8 cellular contexts compared by ENCODE assay signal in genomic region chr3:143972495-143973351, GRCh38. TPM values are rescaled to one million over a fixed set of nuclear protein-coding genes. Genes with fewer than 3 reads are reported as not detected.
DNase-seq lines count a peak whose midpoint lies in the region; ATAC-seq, FAIRE-seq and TF ChIP-seq lines count a peak whose summit lies in the region.

No MANE protein-coding gene starts in this region.

- H3K4me3 ChIP-seq in HepG2 (replicated peaks in 1 of 3; ENCODE audit: insufficient read depth in 1 of 3, low read depth in 2 of 3, low read length in 3 of 3) = peak overlapping the region; percentile 72 to 80 (median 77)

- H4K20me1 ChIP-seq in HepG2 (ENCODE audit: insufficient read depth, low read length) = no peaks in the 10 kb centered on the region

- 1% methylated on average over 5 of the region's 89 CpGs for WGBS in HepG2 (ENCODE audit: low lambda C conversion rate)

- in situ Hi-C loops in HepG2 (cut with HindIII; ENCODE audit: extremely low pct_ligation_motif_present, low pct_unique_long_range_greater_than_20kb) = no loop called here

- peak; percentile 39 to 90 (median 80) for DNase-seq in C1 segment of cervical spinal cord (lab: John Stamatoyannopoulos, UW)
- peak; percentile 84 to 94 for DNase-seq in NCI-H524 (lab: John Stamatoyannopoulos, UW)
- DNase-seq in activated CD4-positive, alpha-beta T cell treated with anti-CD3 and anti-CD28 coated beads, Interleukin-2, amount 50 U/mL, for 4 hours = peak; percentile 51 to 62
- DNase-seq in dermis blood vessel endothelial cell = peak; percentile 82
- DNase-seq in HepG2 (ENCODE audit: low spot score) = peak; percentile 57
- DNase-seq in stimulated activated CD4-positive, alpha-beta T cell treated with anti-CD3 and anti-CD28 coated beads, Interleukin-2, amount 100 ng/mL, for 48 hours = peak; percentile 49 to 56

- H3K9me3 ChIP-seq in HepG2 (ENCODE audit: low read length) = no peaks in the 10 kb centered on the region

- H3K9ac ChIP-seq in HepG2 (ENCODE audit: insufficient read depth, low read depth, low read length) = peak overlapping the region; percentile 58

- peak overlapping the region; percentile 82 for H3K4me2 ChIP-seq in HepG2 (ENCODE audit: low read depth, low read length)

- peak overlapping the region; percentile 73 for H3K27ac ChIP-seq in HepG2 (ENCODE audit: extremely low read length, insufficient read depth, low read length)

- no peak for TF ChIP-seq POLR2A in HepG2 (IDR thresholded peaks at IDR 0.05; ENCODE audit: insufficient read depth in 1 of 2, low read depth in 2 of 2, low read length in 2 of 2)

- CTCF ChIA-PET in HepG2 (lab: Yijun Ruan, JAX; ENCODE audit: low intra/inter-chr PET ratio, low total read pairs) = interaction anchor here (1.4 kb wide), 1 partner anchor 22 kb away, joined by 3 read pairs; no protein-coding TSS in a partner anchor

- peaks cover 32% of the 10 kb centered on the region for H3K4me1 ChIP-seq in HepG2 (ENCODE audit: insufficient read depth, low read length)

- 0 out of 5 replicates have a peak, but pooled peaks cover 0 to 5% of the 10 kb centered on the region in 2 experiments for H3K27me3 ChIP-seq in HepG2 (ENCODE audit: control insufficient read depth in 1 of 2, insufficient read depth in 2 of 2, low read length in 2 of 2)

- peak; percentile 47 for TF ChIP-seq CTCF in HepG2 (CRISPR knock-in tag; IDR thresholded peaks at IDR 0.05)

- FAIRE-seq in HepG2 (lab: Jason Lieb, UNC) = no peak

- no peak for TF ChIP-seq EP300 in HepG2 (IDR thresholded peaks at IDR 0.05; ENCODE audit: low read depth in 2 of 2, low read length in 2 of 2)
- TF ChIP-seq EP300 in HepG2 (CRISPR knock-in tag; IDR thresholded peaks at IDR 0.05; ENCODE audit: borderline replicate concordance) = no peak

- peak overlapping the region; percentile 51 for H2AFZ ChIP-seq in HepG2 (ENCODE audit: low read length)

- POLR2A ChIA-PET in HepG2 (lab: Yijun Ruan, JAX) = interaction anchor here (0.8 to 2.0 kb wide), 4 partner anchors 7 to 189 kb away, joined by 3 to 6 read pairs (median 3); no protein-coding TSS in a partner anchor

- no peaks in the 10 kb centered on the region for H3K36me3 ChIP-seq in HepG2 (replicated peaks in 1 of 2; ENCODE audit: control insufficient read depth in 1 of 2, insufficient read depth in 2 of 2, low read length in 2 of 2)

- intact Hi-C loops in HepG2 (cut with micrococcal nuclease; ENCODE audit: unreplicated experiment) = loop anchor here (2.0 kb wide), 2 partner anchors 58 to 190 kb away; no protein-coding TSS in a partner anchor

- H3K79me2 ChIP-seq in HepG2 (ENCODE audit: insufficient read depth, low read length) = peaks cover 38% of the 10 kb centered on the region

- TF ChIP-seq RAD21 in HepG2 (CRISPR knock-in tag; IDR thresholded peaks at IDR 0.05) = no peak

- BruUV-seq in HepG2 (replicated peaks; lab: Mats Ljungman, UMichigan) = no TSS peak

- ATAC-seq in GM19324 (IDR thresholded peaks at IDR 0.05; ENCODE audit: low FRiP score, unreplicated experiment) = peak; percentile 35
- ATAC-seq in HG03457 (IDR thresholded peaks at IDR 0.05; ENCODE audit: unreplicated experiment) = peak; percentile 26
- ATAC-seq in HepG2 = peak; percentile 66

TF ChIP-seq in HepG2, 621 proteins besides CTCF, POLR2A, EP300 and RAD21 (continues in another document):
- TF ChIP-seq ZNF772 (CRISPR knock-in tag; IDR thresholded peaks at IDR 0.05) (no peak), TSC22D2 (CRISPR knock-in tag; IDR thresholded peaks at IDR 0.05; ENCODE audit: borderline replicate concordance) (no peak), ZSCAN9 (CRISPR knock-in tag; IDR thresholded peaks at IDR 0.05; ENCODE audit: borderline replicate concordance) (no peak), MLLT10 (CRISPR knock-in tag; IDR thresholded peaks at IDR 0.05) (no peak), KLF11 (CRISPR knock-in tag; IDR thresholded peaks at IDR 0.05) (no peak), FOXP1 (IDR thresholded peaks at IDR 0.05) (no peak), FOXP1 (CRISPR knock-in tag; IDR thresholded peaks at IDR 0.05) (no peak), ZNF101 (CRISPR knock-in tag; IDR thresholded peaks at IDR 0.05; ENCODE audit: borderline replicate concordance, low read depth) (no peak), ZNF33B (CRISPR knock-in tag; IDR thresholded peaks at IDR 0.05) (no peak), KDM3A (CRISPR knock-in tag; IDR thresholded peaks at IDR 0.05; ENCODE audit: low read depth) (peak; percentile 39; the same call in 1 of the 2 replicates), NR2F2 (IDR thresholded peaks at IDR 0.05; ENCODE audit: borderline replicate concordance, low read depth) (no peak), ZNF256 (CRISPR knock-in tag; conservative IDR thresholded peaks at IDR 0.05) (no peak)
- TF ChIP-seq, protein P1, sequence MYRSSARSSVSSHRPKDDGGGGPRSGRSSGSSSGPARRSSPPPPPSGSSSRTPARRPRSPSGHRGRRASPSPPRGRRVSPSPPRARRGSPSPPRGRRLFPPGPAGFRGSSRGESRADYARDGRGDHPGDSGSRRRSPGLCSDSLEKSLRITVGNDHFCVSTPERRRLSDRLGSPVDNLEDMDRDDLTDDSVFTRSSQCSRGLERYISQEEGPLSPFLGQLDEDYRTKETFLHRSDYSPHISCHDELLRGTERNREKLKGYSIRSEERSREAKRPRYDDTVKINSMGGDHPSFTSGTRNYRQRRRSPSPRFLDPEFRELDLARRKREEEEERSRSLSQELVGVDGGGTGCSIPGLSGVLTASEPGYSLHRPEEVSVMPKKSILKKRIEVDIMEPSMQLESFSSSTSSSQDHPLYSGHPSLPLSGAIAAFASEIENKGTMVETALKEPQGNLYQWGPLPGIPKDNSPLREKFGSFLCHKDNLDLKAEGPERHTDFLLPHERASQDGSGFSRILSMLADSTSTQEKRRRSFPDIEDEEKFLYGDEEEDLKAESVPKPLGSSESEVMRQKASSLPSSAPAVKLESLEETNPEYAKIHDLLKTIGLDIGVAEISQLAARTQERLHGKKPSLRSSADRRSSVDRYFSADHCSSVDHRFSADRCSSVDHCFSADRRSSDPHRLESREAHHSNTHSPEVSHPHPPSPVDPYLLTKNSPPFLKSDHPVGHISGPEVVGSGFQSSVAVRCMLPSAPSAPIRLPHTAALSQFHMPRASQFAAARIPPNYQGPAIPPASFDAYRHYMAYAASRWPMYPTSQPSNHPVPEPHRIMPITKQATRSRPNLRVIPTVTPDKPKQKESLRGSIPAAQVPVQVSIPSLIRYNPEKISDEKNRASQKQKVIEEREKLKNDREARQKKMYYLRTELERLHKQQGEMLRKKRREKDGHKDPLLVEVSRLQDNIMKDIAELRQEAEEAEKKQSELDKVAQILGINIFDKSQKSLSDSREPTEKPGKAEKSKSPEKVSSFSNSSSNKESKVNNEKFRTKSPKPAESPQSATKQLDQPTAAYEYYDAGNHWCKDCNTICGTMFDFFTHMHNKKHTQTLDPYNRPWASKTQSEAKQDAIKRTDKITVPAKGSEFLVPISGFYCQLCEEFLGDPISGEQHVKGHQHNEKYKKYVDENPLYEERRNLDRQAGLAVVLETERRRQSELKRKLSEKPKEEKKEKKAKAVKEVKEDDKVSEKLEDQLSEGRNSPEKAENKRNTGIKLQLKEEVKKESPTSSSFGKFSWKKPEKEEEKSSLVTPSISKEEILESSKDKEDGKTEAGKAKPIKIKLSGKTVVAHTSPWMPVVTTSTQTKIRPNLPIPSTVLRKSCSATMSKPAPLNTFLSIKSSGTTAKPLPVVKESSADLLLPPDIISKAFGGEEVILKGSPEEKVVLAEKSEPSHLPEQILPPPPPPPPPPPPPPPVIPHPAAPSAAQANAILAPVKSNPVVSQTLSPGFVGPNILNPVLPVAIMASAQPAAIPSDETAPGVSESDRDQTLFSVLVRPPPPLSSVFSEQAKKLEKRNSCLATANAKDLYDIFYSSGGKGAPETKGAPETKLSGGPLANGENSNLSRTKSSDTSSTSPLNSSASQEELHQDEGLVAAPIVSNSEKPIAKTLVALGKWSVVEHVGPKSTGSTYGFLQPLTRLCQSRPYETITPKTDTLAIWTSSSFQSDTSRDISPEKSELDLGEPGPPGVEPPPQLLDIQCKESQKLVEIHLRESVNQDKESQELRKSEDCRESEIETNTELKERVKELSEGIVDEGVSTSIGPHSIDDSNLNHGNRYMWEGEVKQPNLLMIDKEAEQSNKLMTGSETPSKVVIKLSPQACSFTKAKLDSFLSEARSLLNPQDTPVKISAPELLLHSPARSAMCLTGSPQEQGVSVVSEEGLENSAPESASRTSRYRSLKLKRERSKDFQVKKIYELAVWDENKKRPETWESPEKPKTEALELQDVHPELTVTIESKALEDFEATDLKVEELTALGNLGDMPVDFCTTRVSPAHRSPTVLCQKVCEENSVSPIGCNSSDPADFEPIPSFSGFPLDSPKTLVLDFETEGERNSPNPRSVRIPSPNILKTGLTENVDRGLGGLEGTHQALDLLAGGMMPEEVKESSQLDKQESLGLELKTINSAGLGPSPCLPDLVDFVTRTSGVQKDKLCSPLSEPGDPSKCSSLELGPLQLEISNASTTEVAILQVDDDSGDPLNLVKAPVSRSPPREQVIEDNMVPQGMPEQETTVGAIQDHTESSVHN (CRISPR knock-in tag; IDR thresholded peaks at IDR 0.05) = no peak

RNA-seq across cellular contexts. Expression of gene DIPK2A, which starts 1.1 kb away (rescaled TPM):
- total RNA-seq in dermis blood vessel endothelial cell (14.1 and 41.5 TPM in 2 replicates), HepG2 (2016; rRNA removed; fragmentation: Illumina TruSeq; extraction: Trizol) (3.3 and 8.0 TPM in 2 replicates)
- 17.2 and 18.6 TPM in 2 replicates for total RNA-seq in HepG2 (2016; cell fraction: cytosol; rRNA removed; fragmentation: Illumina TruSeq; extraction: Trizol; ENCODE audit: low read depth)
- total RNA-seq in HepG2 (2016; cell fraction: insoluble cytoplasmic fraction; rRNA removed; fragmentation: Illumina TruSeq; extraction: Trizol) = 3.1 and 7.8 TPM in 2 replicates
- 6.8 and 7.4 TPM in 2 replicates for total RNA-seq in HepG2 (2016; cell fraction: membrane; rRNA removed; fragmentation: Illumina TruSeq; extraction: Trizol)
- total RNA-seq in HepG2 (2016; cell fraction: nucleus; rRNA removed; fragmentation: Illumina TruSeq; extraction: Trizol) = 10.5 and 11.3 TPM in 2 replicates
- 4.1 and 5.8 TPM in 2 replicates for polyA plus RNA-seq in HepG2 (2011; rRNA removed)
- 4.0 and 6.9 TPM in 2 replicates for polyA plus RNA-seq in HepG2 (2011; cell fraction: cytosol; rRNA removed)
- 8.8 and 14.0 TPM in 2 replicates for polyA plus RNA-seq in HepG2 (2011; cell fraction: nucleus; rRNA removed)
- polyA plus RNA-seq in HepG2 (2012) = 6.9 and 8.8 TPM in 2 replicates
- polyA plus RNA-seq in HepG2 (2016; cell fraction: cytosol; fragmentation: Illumina TruSeq; extraction: Trizol; ENCODE audit: low read depth) = 0.35 and 0.37 TPM in 2 replicates
- polyA plus RNA-seq in HepG2 (2016; cell fraction: insoluble cytoplasmic fraction; fragmentation: Illumina TruSeq; extraction: Trizol; ENCODE audit: low read depth) = 3.8 and 4.1 TPM in 2 replicates
- 1.00 and 1.1 TPM in 2 replicates for polyA plus RNA-seq in HepG2 (2016; cell fraction: membrane; fragmentation: Illumina TruSeq; extraction: Trizol; ENCODE audit: low read depth)
- polyA plus RNA-seq in HepG2 (2016; cell fraction: nucleus; fragmentation: Illumina TruSeq; extraction: Trizol; ENCODE audit: insufficient read depth, low read depth) = 12.4 and 14.3 TPM in 2 replicates
- polyA minus RNA-seq in HepG2 (2011; rRNA and poly(A)+ RNA removed; ENCODE audit: low replicate concordance) = 35.4 and 74.5 TPM in 2 replicates
- polyA minus RNA-seq in HepG2 (2011; cell fraction: cytosol; rRNA and poly(A)+ RNA removed) = 27.0 and 28.7 TPM in 2 replicates
- 32.8 and 47.2 TPM in 2 replicates for polyA minus RNA-seq in HepG2 (2011; cell fraction: nucleus; rRNA and poly(A)+ RNA removed)

Comparison
In these comparisons a context has a peak if more than half of its experiments do, and no peak if none do; other contexts are left out.
1. Peak in every context shown above with its lines: DNase-seq, ATAC-seq, H3K4me3 ChIP-seq and H3K27ac ChIP-seq.